ENCODE assay signal across 22 cellular contexts in genomic region chr2:142935563-142936089, GRCh38. TPM values are rescaled to one million over a fixed set of nuclear protein-coding genes. Genes with fewer than 3 reads are reported as not detected.
DNase-seq lines count a peak whose midpoint lies in the region; ATAC-seq, FAIRE-seq and TF ChIP-seq lines count a peak whose summit lies in the region.
"Had no signal": no experiment of that assay in that cellular context is flagged by ENCODE, and none has a peak within 500 bp of the region (broad histone marks: within the 10 kb centered on the region; RNA-seq: fewer than 3 reads in every experiment).

No MANE protein-coding gene starts in this region.

- no peaks in the 10 kb centered on the region for H3K9me3 ChIP-seq in HepG2 (ENCODE audit: low read length)
- H3K9me3 ChIP-seq in right lobe of liver, result no peaks in the 10 kb centered on the region
- H3K9me3 ChIP-seq in K562 (replicated peaks; ENCODE audit: control insufficient read depth, insufficient read depth, low read depth, low read length), result no peaks in the 10 kb centered on the region
- H3K9me3 ChIP-seq in osteoblast (ENCODE audit: low read depth, low read length), result no peaks in the 10 kb centered on the region
- H3K9me3 ChIP-seq: BE2C, BLaER1, Caco-2 had no signal

- no peaks in the 10 kb centered on the region for H3K27me3 ChIP-seq in HepG2 (ENCODE audit: control insufficient read depth in 1 of 2, insufficient read depth in 2 of 2, low read length in 2 of 2)
- H3K27me3 ChIP-seq in right lobe of liver, result no peaks in the 10 kb centered on the region
- no peaks in the 10 kb centered on the region for H3K27me3 ChIP-seq in K562 (ENCODE audit: control insufficient read depth in 2 of 2, insufficient read depth in 2 of 2, low read length in 2 of 2)
- no peaks in the 10 kb centered on the region for H3K27me3 ChIP-seq in osteoblast (ENCODE audit: insufficient read depth, low read length)
- H3K27me3 ChIP-seq: BE2C, BLaER1 had no signal

- no peak overlapping the region for H2AFZ ChIP-seq in HepG2 (ENCODE audit: low read length)
- no peak overlapping the region for H2AFZ ChIP-seq in K562 (ENCODE audit: low read depth, low read length)
- H2AFZ ChIP-seq in osteoblast (ENCODE audit: low read length), result no peak overlapping the region

- peaks cover 24% of the 10 kb centered on the region for H3K4me1 Mint-ChIP-seq in Calu3 (ENCODE audit: low read depth, unreplicated experiment)
- peaks cover 20% of the 10 kb centered on the region for H3K4me1 Mint-ChIP-seq in stimulated activated memory B cell treated with anti-CD40 and anti-IgM and Interleukin-4, amounts not matched to agents 10 μg/mL and 1 μg/mL and 100 μg/mL, for 72 hours

- CTCF ChIA-PET in HepG2 (lab: Yijun Ruan, JAX; ENCODE audit: low intra/inter-chr PET ratio, low total read pairs), result no interaction called here
- CTCF ChIA-PET in Calu3 (lab: Charles Lee), result no interaction called here
- CTCF ChIA-PET in K562 (lab: Yijun Ruan, JAX; ENCODE audit: low intra/inter-chr PET ratio), result no interaction called here

- no peak for TF ChIP-seq RAD21 in HepG2 (CRISPR knock-in tag; IDR thresholded peaks at IDR 0.05)
- no peak for TF ChIP-seq RAD21 in K562 (CRISPR knock-in tag; conservative IDR thresholded peaks at IDR 0.05 in 1 of 2, IDR thresholded peaks at IDR 0.05 in 1 of 2)

- H4K20me1 ChIP-seq in HepG2 (ENCODE audit: insufficient read depth, low read length) (no peaks in the 10 kb centered on the region), K562 (replicated peaks; ENCODE audit: control insufficient read depth, insufficient read depth, low read length) (no peaks in the 10 kb centered on the region), osteoblast (ENCODE audit: insufficient read depth, low read length) (no peaks in the 10 kb centered on the region)
- H4K20me1 ChIP-seq: BLaER1 had no signal

- no TSS peak for BruUV-seq in HepG2 (replicated peaks; lab: Mats Ljungman, UMichigan)
- no TSS peak for BruUV-seq in Calu3 (replicated peaks; lab: Mats Ljungman, UMichigan)
- no TSS peak for BruUV-seq in K562 (replicated peaks; lab: Mats Ljungman, UMichigan)

- H3K36me3 ChIP-seq in HepG2 (replicated peaks in 1 of 2; ENCODE audit: control insufficient read depth in 1 of 2, insufficient read depth in 2 of 2, low read length in 2 of 2), result peaks cover 0 to 22% of the 10 kb centered on the region in 2 experiments; a peak in 1 of 5 replicates
- peaks cover 0 to 2% (median 0%) of the 10 kb centered on the region in 4 donors for H3K36me3 ChIP-seq in right lobe of liver
- no peaks in the 10 kb centered on the region for H3K36me3 ChIP-seq in K562 (ENCODE audit: control insufficient read depth, insufficient read depth, low read length)
- H3K36me3 ChIP-seq in osteoblast (ENCODE audit: insufficient read depth, low read length), result no peaks in the 10 kb centered on the region
- H3K36me3 ChIP-seq: BE2C, BLaER1 had no signal

- TF ChIP-seq POLR2A in HepG2 (IDR thresholded peaks at IDR 0.05; ENCODE audit: insufficient read depth in 1 of 2, low read depth in 2 of 2, low read length in 2 of 2) (no peak), right lobe of liver (IDR thresholded peaks at IDR 0.05) (no peak), K562 (conservative IDR thresholded peaks at IDR 0.05) (no peak)

- POLR2A ChIA-PET in HepG2 (lab: Yijun Ruan, JAX), result no interaction called here
- POLR2A ChIA-PET in K562 (lab: Yijun Ruan, JAX), result no interaction called here

- no peak for DNase-seq in HepG2 (ENCODE audit: low spot score)
- no peak for DNase-seq in right lobe of liver
- no peak for DNase-seq in Calu3
- DNase-seq in K562 (ENCODE audit: extremely low read depth in 1 of 4, low spot score in 3 of 4), result peak in 3 of 4 experiments; percentile 13 to 39 (median 20)
- peak; percentile 2 for DNase-seq in osteoblast (ENCODE audit: insufficient read length, low spot score, missing footprints)
- no peak for DNase-seq in NCI-H2196 treated with DMSO at 0.1 percent for 48 hours (lab: John Stamatoyannopoulos, UW; ENCODE audit: unreplicated experiment)
- DNase-seq in NCI-H524 treated with DMSO at 0.1 percent for 48 hours (lab: John Stamatoyannopoulos, UW), result no peak
- DNase-seq: 8988T; ACHN; BE2C; C1 segment of cervical spinal cord; Caco-2; CD4-positive, alpha-beta T cell; CD8-positive, alpha-beta T cell; DMS79 treated with DMSO at 0.1 percent for 48 hours; GF-D8 had no signal

- no peaks in the 10 kb centered on the region for H3K9me3 Mint-ChIP-seq in Calu3 (ENCODE audit: low read depth, unreplicated experiment)
- no peaks in the 10 kb centered on the region for H3K9me3 Mint-ChIP-seq in stimulated activated memory B cell treated with anti-CD40 and anti-IgM and Interleukin-4, amounts not matched to agents 10 μg/mL and 1 μg/mL and 100 μg/mL, for 72 hours
- H3K9me3 Mint-ChIP-seq: CD4-positive, alpha-beta T cell; CD8-positive, alpha-beta T cell had no signal

- H3K4me2 ChIP-seq in HepG2 (ENCODE audit: low read depth, low read length), result no peak overlapping the region
- H3K4me2 ChIP-seq in K562 (ENCODE audit: insufficient read depth, low read length), result peak overlapping the region; percentile 67
- no peak overlapping the region for H3K4me2 ChIP-seq in osteoblast (ENCODE audit: insufficient read depth, low read length)
- H3K4me2 ChIP-seq: BLaER1 had no signal

- H3K9ac ChIP-seq in HepG2 (ENCODE audit: insufficient read depth, low read depth, low read length), result no peak overlapping the region
- H3K9ac ChIP-seq in K562 (ENCODE audit: insufficient read depth in 1 of 2, low read depth in 2 of 2, low read length in 2 of 2), result 0 out of 4 replicates have a peak overlapping the region, but pooled peaks of 1 of the 2 experiments have one; percentile 49
- H3K9ac ChIP-seq: BLaER1 had no signal

- H3K4me3 ChIP-seq in HepG2 (replicated peaks in 1 of 3; ENCODE audit: insufficient read depth in 1 of 3, low read depth in 2 of 3, low read length in 3 of 3) (no peak overlapping the region), right lobe of liver (no peak overlapping the region), K562 (no peak overlapping the region), osteoblast (ENCODE audit: insufficient read depth, low read length) (no peak overlapping the region)
- H3K4me3 ChIP-seq: BLaER1 had no signal

- no peak for ATAC-seq in HepG2
- no peak for ATAC-seq in right lobe of liver
- ATAC-seq in K562, result no peak
- no peak for ATAC-seq in stimulated activated memory B cell treated with anti-CD40 and anti-IgM and Interleukin-4, amounts not matched to agents 10 μg/mL and 1 μg/mL and 100 μg/mL, for 72 hours
- ATAC-seq: CD8-positive, alpha-beta T cell had no signal

- TF ChIP-seq CTCF in HepG2 (CRISPR knock-in tag; IDR thresholded peaks at IDR 0.05), result no peak
- no peak for TF ChIP-seq CTCF in right lobe of liver (IDR thresholded peaks at IDR 0.05)
- no peak for TF ChIP-seq CTCF in Calu3 (IDR thresholded peaks at IDR 0.05; ENCODE audit: unreplicated experiment)
- no peak for TF ChIP-seq CTCF in K562 (IDR thresholded peaks at IDR 0.05 in 2 of 3, conservative IDR thresholded peaks at IDR 0.05 in 1 of 3; ENCODE audit: insufficient read depth in 2 of 3, low read depth in 1 of 3, low read length in 3 of 3)
- no peak for TF ChIP-seq CTCF in osteoblast (IDR thresholded peaks at IDR 0.05; ENCODE audit: extremely low read depth, low read depth, low read length)

- 97% methylated on average over 10 of the region's 10 CpGs for WGBS in HepG2 (ENCODE audit: low lambda C conversion rate)
- 81% methylated on average over 10 of the region's 10 CpGs for WGBS in right lobe of liver (ENCODE audit: insufficient coverage, low coverage, low lambda C conversion rate, missing lambda C conversion rate)
- 8% methylated on average over 5 of the region's 10 CpGs for WGBS in K562 (ENCODE audit: insufficient coverage, low coverage, missing lambda C conversion rate)

- H3K4me1 ChIP-seq in HepG2 (ENCODE audit: insufficient read depth, low read length), result peaks cover 16% of the 10 kb centered on the region
- H3K4me1 ChIP-seq in right lobe of liver, result no peaks in the 10 kb centered on the region
- no peaks in the 10 kb centered on the region; a peak in 1 of 5 replicates for H3K4me1 ChIP-seq in K562 (replicated peaks in 1 of 2; ENCODE audit: control insufficient read depth in 2 of 2, insufficient read depth in 2 of 2, low read length in 2 of 2)
- H3K4me1 ChIP-seq in osteoblast (ENCODE audit: insufficient read depth, low read length), result no peaks in the 10 kb centered on the region
- H3K4me1 ChIP-seq: BE2C, BLaER1, Caco-2 had no signal

- no peaks in the 10 kb centered on the region for H3K27me3 Mint-ChIP-seq in Calu3 (ENCODE audit: unreplicated experiment)
- no peaks in the 10 kb centered on the region for H3K27me3 Mint-ChIP-seq in stimulated activated memory B cell treated with anti-CD40 and anti-IgM and Interleukin-4, amounts not matched to agents 10 μg/mL and 1 μg/mL and 100 μg/mL, for 72 hours
- H3K27me3 Mint-ChIP-seq: CD4-positive, alpha-beta T cell had no signal

- H3K27ac ChIP-seq in HepG2 (ENCODE audit: extremely low read length, insufficient read depth, low read length) (no peak overlapping the region), right lobe of liver (no peak overlapping the region), K562 (ENCODE audit: extremely low read depth, low read depth, low read length) (peak overlapping the region; percentile 65), osteoblast (ENCODE audit: low read depth, low read length) (no peak overlapping the region)
- H3K27ac ChIP-seq: BLaER1 had no signal

- H3K27ac Mint-ChIP-seq in Calu3 (ENCODE audit: unreplicated experiment), result peak overlapping the region; percentile 8
- H3K27ac Mint-ChIP-seq in stimulated activated memory B cell treated with anti-CD40 and anti-IgM and Interleukin-4, amounts not matched to agents 10 μg/mL and 1 μg/mL and 100 μg/mL, for 72 hours, result no peak overlapping the region
- H3K27ac Mint-ChIP-seq: CD4-positive, alpha-beta T cell; CD8-positive, alpha-beta T cell had no signal

- in situ Hi-C loops in HepG2 (cut with HindIII; ENCODE audit: extremely low pct_ligation_motif_present, low pct_unique_long_range_greater_than_20kb) (no loop called here), K562 (cut with MboI) (no loop called here)

- H3K79me2 ChIP-seq in HepG2 (ENCODE audit: insufficient read depth, low read length) (no peaks in the 10 kb centered on the region), K562 (ENCODE audit: control insufficient read depth, insufficient read depth, low read length) (no peaks in the 10 kb centered on the region; the same call in 1 of the 3 replicates), osteoblast (ENCODE audit: insufficient read depth, low read length) (no peaks in the 10 kb centered on the region)

- no peak overlapping the region for H3K4me3 Mint-ChIP-seq in Calu3 (ENCODE audit: low read depth, unreplicated experiment)
- no peak overlapping the region for H3K4me3 Mint-ChIP-seq in stimulated activated memory B cell treated with anti-CD40 and anti-IgM and Interleukin-4, amounts not matched to agents 10 μg/mL and 1 μg/mL and 100 μg/mL, for 72 hours
- H3K4me3 Mint-ChIP-seq: CD4-positive, alpha-beta T cell; CD8-positive, alpha-beta T cell had no signal

- H3K9me1 ChIP-seq in K562 (ENCODE audit: control insufficient read depth, insufficient read depth, low read length), result no peaks in the 10 kb centered on the region

- intact Hi-C loops in HepG2 (cut with micrococcal nuclease; ENCODE audit: unreplicated experiment) (no loop called here), right lobe of liver (cut with DNase I) (no loop called here), Calu3 (cut with micrococcal nuclease; ENCODE audit: unreplicated experiment) (no loop called here), K562 (cut with micrococcal nuclease) (no loop called here)

- no peak for TF ChIP-seq EP300 in HepG2 (IDR thresholded peaks at IDR 0.05; ENCODE audit: low read depth in 2 of 2, low read length in 2 of 2)
- TF ChIP-seq EP300 in HepG2 (CRISPR knock-in tag; IDR thresholded peaks at IDR 0.05; ENCODE audit: borderline replicate concordance), result no peak
- no peak for TF ChIP-seq EP300 in K562 (IDR thresholded peaks at IDR 0.05; ENCODE audit: low read length)

- peaks cover 24% of the 10 kb centered on the region for H3K36me3 Mint-ChIP-seq in Calu3 (ENCODE audit: insufficient read depth, unreplicated experiment)
- H3K36me3 Mint-ChIP-seq in stimulated activated memory B cell treated with anti-CD40 and anti-IgM and Interleukin-4, amounts not matched to agents 10 μg/mL and 1 μg/mL and 100 μg/mL, for 72 hours, result no peaks in the 10 kb centered on the region
- H3K36me3 Mint-ChIP-seq: CD8-positive, alpha-beta T cell had no signal

- FAIRE-seq in HepG2 (lab: Jason Lieb, UNC) (no peak), K562 (lab: Jason Lieb, UNC) (no peak)
- FAIRE-seq: A204.1, D721Med, G401.6, GM12891 had no signal

RNA-seq across cellular contexts. Expression of gene KYNU, which starts 58.2 kb away (rescaled TPM):
- total RNA-seq in HepG2 (2016; rRNA removed; fragmentation: Illumina TruSeq; extraction: Trizol) (68.6 and 98.2 TPM in 2 replicates), right lobe of liver (10 to 100 TPM; 37.0 to 47.5 (median 40.7) TPM), Calu3 (2022) (64.2 and 78.7 TPM in 2 replicates), K562 (2014; rRNA removed) (2.6 and 3.4 TPM in 2 replicates), K562 (2014; rRNA removed; fragmentation: Illumina TruSeq; extraction: Trizol) (7.2 and 9.3 TPM in 2 replicates), K562 (2015; rRNA removed; fragmentation: Illumina TruSeq; extraction: Trizol) (6.4 and 6.8 TPM in 2 replicates), K562 (2021) (5.4 and 5.5 TPM in 2 replicates), osteoblast (5.9 and 10.9 TPM in 2 replicates)
- total RNA-seq in HepG2 (2016; cell fraction: cytosol; rRNA removed; fragmentation: Illumina TruSeq; extraction: Trizol; ENCODE audit: low read depth), result 11.5 and 14.9 TPM in 2 replicates
- 70.0 and 103 TPM in 2 replicates for total RNA-seq in HepG2 (2016; cell fraction: insoluble cytoplasmic fraction; rRNA removed; fragmentation: Illumina TruSeq; extraction: Trizol)
- 26.4 and 34.0 TPM in 2 replicates for total RNA-seq in HepG2 (2016; cell fraction: membrane; rRNA removed; fragmentation: Illumina TruSeq; extraction: Trizol)
- 60.4 and 62.1 TPM in 2 replicates for total RNA-seq in HepG2 (2016; cell fraction: nucleus; rRNA removed; fragmentation: Illumina TruSeq; extraction: Trizol)
- polyA plus RNA-seq in HepG2 (2011; rRNA removed) (13.7 and 21.9 TPM in 2 replicates), K562 (2011; rRNA removed) (11.6 and 11.9 TPM in 2 replicates), K562 (2014; fragmentation: Illumina TruSeq; extraction: Trizol) (5.5 TPM in 2 replicates), K562 (2014; fragmentation: Nextera tagmentation; extraction: Ambion mirVana) (10 to 100 TPM; 10.3 to 10.7 TPM), K562 (2014; rRNA removed) (4.8 and 7.6 TPM in 2 replicates)
- 11.5 and 15.4 TPM in 2 replicates for polyA plus RNA-seq in HepG2 (2011; cell fraction: cytosol; rRNA removed)
- polyA plus RNA-seq in HepG2 (2011; cell fraction: nucleus; rRNA removed), result 4.5 and 5.2 TPM in 2 replicates
- polyA plus RNA-seq in HepG2 (2012), result 31.0 and 46.5 TPM in 2 replicates
- polyA plus RNA-seq in HepG2 (2016; cell fraction: cytosol; fragmentation: Illumina TruSeq; extraction: Trizol; ENCODE audit: low read depth), result 10.7 and 10.8 TPM in 2 replicates
- 71.6 and 79.6 TPM in 2 replicates for polyA plus RNA-seq in HepG2 (2016; cell fraction: insoluble cytoplasmic fraction; fragmentation: Illumina TruSeq; extraction: Trizol; ENCODE audit: low read depth)
- polyA plus RNA-seq in HepG2 (2016; cell fraction: membrane; fragmentation: Illumina TruSeq; extraction: Trizol; ENCODE audit: low read depth), result 15.4 and 19.8 TPM in 2 replicates
- 27.3 and 28.7 TPM in 2 replicates for polyA plus RNA-seq in HepG2 (2016; cell fraction: nucleus; fragmentation: Illumina TruSeq; extraction: Trizol; ENCODE audit: insufficient read depth, low read depth)
- 7.0 and 141 TPM in 2 replicates for polyA minus RNA-seq in HepG2 (2011; rRNA and poly(A)+ RNA removed; ENCODE audit: low replicate concordance)
- 13.4 and 17.7 TPM in 2 replicates for polyA minus RNA-seq in HepG2 (2011; cell fraction: cytosol; rRNA and poly(A)+ RNA removed)
- 98.0 and 107 TPM in 2 replicates for polyA minus RNA-seq in HepG2 (2011; cell fraction: nucleus; rRNA and poly(A)+ RNA removed)
- 4.0 and 9.1 TPM in 2 replicates for total RNA-seq in K562 (2011; cell fraction: chromatin; rRNA removed; ENCODE audit: low replicate concordance)
- 1.6 and 2.8 TPM in 2 replicates for total RNA-seq in K562 (2011; cell fraction: nucleolus; rRNA removed)
- 4.9 and 8.3 TPM in 2 replicates for total RNA-seq in K562 (2011; cell fraction: nucleoplasm; rRNA removed)
- polyA plus RNA-seq in K562 (2011; cell fraction: cytosol; rRNA removed), result 1.9 and 6.1 TPM in 2 replicates
- polyA plus RNA-seq in K562 (2011; cell fraction: nucleus; rRNA removed), result 2.9 and 6.4 TPM in 2 replicates
- polyA plus RNA-seq in K562 (2012), result 5.5 and 6.2 TPM in 2 replicates
- 11.3 and 18.8 TPM in 2 replicates for polyA minus RNA-seq in K562 (2011; rRNA and poly(A)+ RNA removed)
- polyA minus RNA-seq in K562 (2011; cell fraction: cytosol; rRNA and poly(A)+ RNA removed), result 5.8 and 12.7 TPM in 2 replicates
- polyA minus RNA-seq in K562 (2011; cell fraction: nucleus; rRNA and poly(A)+ RNA removed), result 7.8 and 23.2 TPM in 2 replicates
- total RNA-seq: CD8-positive, alpha-beta T cell had no signal

Comparison
In these comparisons a context has a peak if more than half of its experiments do, and no peak if none do; other contexts are left out.
1. DNase-seq: peak in K562 (3 of 4) and osteoblast (single experiment); none in HepG2 (single experiment), right lobe of liver (0 of 3), Calu3 (single experiment), NCI-H2196 treated with DMSO at 0.1 percent for 48 hours (single experiment) and NCI-H524 treated with DMSO at 0.1 percent for 48 hours (single experiment).
2. Of the 241 proteins assayed by ChIP-seq in both HepG2 and K562: peak only in HepG2: FOXK2; only in K562: ATF4, ELF1, ELF4 and GABPA; in both: none; in neither: 233; mixed calls (peak in some experiments, not most) for 3.